Comparison of ENCODE assay signal across 17 cellular contexts in the genomic region with DNA sequence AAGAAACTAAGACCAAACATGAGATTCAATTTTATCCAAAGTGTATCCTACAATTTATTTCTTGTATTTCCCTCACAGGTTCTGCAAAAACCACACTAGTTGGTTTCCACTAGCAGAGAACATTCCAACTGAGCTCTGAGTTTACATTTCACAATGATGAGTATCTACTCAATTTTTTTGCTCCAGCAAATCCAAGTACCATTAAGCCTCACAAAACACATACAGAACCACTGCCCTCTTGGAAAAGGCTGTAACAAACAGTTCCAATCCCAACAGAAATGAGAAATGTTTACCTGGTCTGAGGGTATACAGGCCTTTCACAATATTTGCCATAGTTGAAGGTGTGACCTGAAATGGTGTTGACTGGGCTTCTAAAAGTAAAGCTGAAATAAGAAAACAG. TPM values are rescaled to one million over a fixed set of nuclear protein-coding genes. Genes with fewer than 3 reads are reported as not detected.
DNase-seq lines count a peak whose midpoint lies in the region; ATAC-seq and TF ChIP-seq lines count a peak whose summit lies in the region.
"Had no signal": no experiment of that assay in that cellular context is flagged by ENCODE, and none has a peak within 500 bp of the region (broad histone marks: within the 10 kb centered on the region; RNA-seq: fewer than 3 reads in every experiment).

No MANE protein-coding gene starts in this region.

- H3K4me1 ChIP-seq in fibroblast of lung (ENCODE audit: control insufficient read depth, extremely low read depth, insufficient read depth, low read length) = peaks cover 16% of the 10 kb centered on the region
- H3K4me1 ChIP-seq in naive thymus-derived CD4-positive, alpha-beta T cell (ENCODE audit: control insufficient read depth in 2 of 2, insufficient read depth in 2 of 2, low read length in 2 of 2) = peaks cover 15 to 23% of the 10 kb centered on the region in 2 donors
- no peaks in the 10 kb centered on the region for H3K4me1 ChIP-seq in endodermal cell (ENCODE audit: control insufficient read depth, insufficient read depth, low read length)

- peak overlapping the region in 4 of 10 donors; percentile 3 to 42 (median 14) for H3K4me3 Mint-ChIP-seq in naive thymus-derived CD4-positive, alpha-beta T cell
- H3K4me3 Mint-ChIP-seq in endodermal cell = no peak overlapping the region
- H3K4me3 Mint-ChIP-seq: activated CD4-positive, alpha-beta T cell treated with anti-CD3 and anti-CD28 coated beads for 36 hours; B cell had no signal

- H3K4me2 ChIP-seq in fibroblast of lung (ENCODE audit: extremely low read depth, insufficient read depth, low read length) = peak overlapping the region; percentile 77

- H3K9ac ChIP-seq in fibroblast of lung (ENCODE audit: insufficient read depth, low read length) (no peak overlapping the region), endodermal cell (ENCODE audit: extremely low read depth, low read length, poor library complexity, severe bottlenecking) (no peak overlapping the region)

- H3K36me3 Mint-ChIP-seq in naive thymus-derived CD4-positive, alpha-beta T cell = peaks cover 0 to 29% (median 10%) of the 10 kb centered on the region in 5 donors
- peaks cover 50% of the 10 kb centered on the region for H3K36me3 Mint-ChIP-seq in endodermal cell (ENCODE audit: low read depth)

- H3K9me3 ChIP-seq in fibroblast of lung (ENCODE audit: control insufficient read depth, insufficient read depth, low read depth, low read length) (no peaks in the 10 kb centered on the region), endodermal cell (ENCODE audit: control insufficient read depth, low read length) (peaks cover 5% of the 10 kb centered on the region)
- H3K9me3 ChIP-seq in naive thymus-derived CD4-positive, alpha-beta T cell (ENCODE audit: control insufficient read depth in 2 of 3, low read length in 3 of 3) = no peaks in the 10 kb centered on the region

- no peaks in the 10 kb centered on the region for H3K27me3 ChIP-seq in fibroblast of lung (ENCODE audit: control insufficient read depth, insufficient read depth, low read length)
- no peaks in the 10 kb centered on the region for H3K27me3 ChIP-seq in naive thymus-derived CD4-positive, alpha-beta T cell (ENCODE audit: control insufficient read depth in 2 of 2, insufficient read depth in 2 of 2, low read length in 2 of 2)
- H3K27me3 ChIP-seq in endodermal cell (ENCODE audit: control insufficient read depth, insufficient read depth, low read length, poor library complexity, severe bottlenecking) = no peaks in the 10 kb centered on the region
- H3K27me3 ChIP-seq: brain microvascular endothelial cell had no signal

- H3K27ac ChIP-seq in fibroblast of lung (ENCODE audit: insufficient read depth, low read length) (no peak overlapping the region), endodermal cell (ENCODE audit: low read depth, low read length) (no peak overlapping the region)
- H3K27ac ChIP-seq in naive thymus-derived CD4-positive, alpha-beta T cell (ENCODE audit: low read depth, low read length) = no peak overlapping the region
- H3K27ac ChIP-seq: brain microvascular endothelial cell had no signal

- TF ChIP-seq CTCF in fibroblast of lung (conservative IDR thresholded peaks at IDR 0.05 in 1 of 2, IDR thresholded peaks at IDR 0.05 in 1 of 2; ENCODE audit: low read depth in 1 of 2, low read length in 2 of 2) (no peak), endodermal cell (conservative IDR thresholded peaks at IDR 0.05) (no peak)

- DNase-seq in AG20443 (ENCODE audit: low spot score) (peak; percentile 24), M059J (ENCODE audit: low read depth) (peak; percentile 59), fibroblast of lung (ENCODE audit: low read depth in 2 of 2) (peak; percentile 77 to 79), endodermal cell (no peak), COLO668 (lab: John Stamatoyannopoulos, UW; ENCODE audit: unreplicated experiment) (no peak)
- DNase-seq in naive thymus-derived CD4-positive, alpha-beta T cell = no peak
- DNase-seq: activated CD4-positive, alpha-beta T cell treated with anti-CD3 and anti-CD28 coated beads for 36 hours; activated naive CD4-positive, alpha-beta T cell treated with Interleukin-2 at 50 U/mL for 16 hours; brain microvascular endothelial cell; NCI-H2081 treated with DMSO at 0.1 percent for 48 hours; NCI-H526; substantia nigra; T1000 had no signal

- H4K20me1 ChIP-seq in fibroblast of lung (ENCODE audit: control insufficient read depth, extremely low read depth, insufficient read depth, low read length) = no peaks in the 10 kb centered on the region

- H3K27me3 Mint-ChIP-seq in naive thymus-derived CD4-positive, alpha-beta T cell = no peaks in the 10 kb centered on the region
- no peaks in the 10 kb centered on the region for H3K27me3 Mint-ChIP-seq in endodermal cell (ENCODE audit: insufficient read depth)
- H3K27me3 Mint-ChIP-seq: B cell had no signal

- no peaks in the 10 kb centered on the region for H3K36me3 ChIP-seq in fibroblast of lung (ENCODE audit: control insufficient read depth, insufficient read depth, low read length)
- peaks cover 0 to 7% (median 0%) of the 10 kb centered on the region in 3 experiments for H3K36me3 ChIP-seq in naive thymus-derived CD4-positive, alpha-beta T cell (ENCODE audit: control insufficient read depth in 2 of 3, insufficient read depth in 3 of 3, low read length in 3 of 3)
- H3K36me3 ChIP-seq in endodermal cell (ENCODE audit: control insufficient read depth, insufficient read depth, low read length) = peaks cover 44% of the 10 kb centered on the region

- H3K9me3 Mint-ChIP-seq in naive thymus-derived CD4-positive, alpha-beta T cell = no peaks in the 10 kb centered on the region
- no peaks in the 10 kb centered on the region for H3K9me3 Mint-ChIP-seq in endodermal cell

- POLR2A ChIA-PET in naive thymus-derived CD4-positive, alpha-beta T cell (lab: Charles Lee) = interaction anchor here (0.6 to 1.0 kb wide), 4 partner anchors 9 to 37 kb away, joined by 3 to 4 read pairs (median 3); no protein-coding TSS in a partner anchor

- no peak for ATAC-seq in naive thymus-derived CD4-positive, alpha-beta T cell
- ATAC-seq in HG03469 (IDR thresholded peaks at IDR 0.05; ENCODE audit: unreplicated experiment) (no peak), GM18907 (IDR thresholded peaks at IDR 0.05; ENCODE audit: unreplicated experiment) (no peak)
- ATAC-seq: activated CD4-positive, alpha-beta T cell treated with anti-CD3 and anti-CD28 coated beads for 36 hours had no signal

- H3K79me2 ChIP-seq in fibroblast of lung (ENCODE audit: control insufficient read depth, insufficient read depth, low read length) = no peaks in the 10 kb centered on the region

- CTCF ChIA-PET in naive thymus-derived CD4-positive, alpha-beta T cell (lab: Charles Lee) = interaction anchor here (0.5 to 1.7 kb wide), 5 partner anchors 10 to 100 kb away, joined by 3 to 4 read pairs (median 3); no protein-coding TSS in a partner anchor

- intact Hi-C loops in naive thymus-derived CD4-positive, alpha-beta T cell (cut with micrococcal nuclease) = loop anchor here (5.0 to 10.0 kb wide), 3 partner anchors 810 to 962 kb away; partner anchors contain the start of gene BAG3 (in 1 of the 2)

- H3K4me1 Mint-ChIP-seq in naive thymus-derived CD4-positive, alpha-beta T cell = peaks cover 19 to 76% (median 60%) of the 10 kb centered on the region in 7 donors
- peaks cover 16% of the 10 kb centered on the region for H3K4me1 Mint-ChIP-seq in endodermal cell

- no peak overlapping the region for H2AFZ ChIP-seq in fibroblast of lung (ENCODE audit: low read length)

- H3K4me3 ChIP-seq in fibroblast of lung (replicated peaks in 1 of 4; ENCODE audit: control extremely low read depth in 1 of 4, insufficient read depth in 1 of 4, low read depth in 3 of 4, low read length in 4 of 4) = no peak overlapping the region
- no peak overlapping the region for H3K4me3 ChIP-seq in naive thymus-derived CD4-positive, alpha-beta T cell (ENCODE audit: low read length)
- no peak overlapping the region for H3K4me3 ChIP-seq in endodermal cell (ENCODE audit: low read length)
- H3K4me3 ChIP-seq: lung had no signal

- peak overlapping the region in 6 of 9 donors; percentile 60 to 84 (median 76) for H3K27ac Mint-ChIP-seq in naive thymus-derived CD4-positive, alpha-beta T cell
- no peak overlapping the region for H3K27ac Mint-ChIP-seq in endodermal cell
- H3K27ac Mint-ChIP-seq: activated CD4-positive, alpha-beta T cell treated with anti-CD3 and anti-CD28 coated beads for 36 hours; B cell had no signal

RNA-seq across cellular contexts. Expression of gene CACUL1, which starts 59.9 kb away (rescaled TPM):
- 23.2 and 33.7 TPM in 2 replicates for total RNA-seq in M059J (2014; rRNA removed; shearing (Covaris generic))
- total RNA-seq in fibroblast of lung (21.3 and 25.3 TPM in 2 replicates), endodermal cell (10 to 100 TPM; 37.5 to 38.9 TPM)
- polyA plus RNA-seq in fibroblast of lung = 12.0 and 15.7 TPM in 2 replicates
- polyA plus RNA-seq in fibroblast of lung (2012) = 12.9 and 15.7 TPM in 2 replicates
- polyA minus RNA-seq in fibroblast of lung (ENCODE audit: low replicate concordance) = 4.6 and 11.0 TPM in 2 replicates
- 10 to 100 TPM; 28.0 to 66.6 (median 34.3) TPM for total RNA-seq in naive thymus-derived CD4-positive, alpha-beta T cell
- 10 to 100 TPM; 20.0 to 24.1 TPM for polyA plus RNA-seq in naive thymus-derived CD4-positive, alpha-beta T cell
- 23.7 TPM for polyA plus RNA-seq in endodermal cell (2013, experiment 1 of 2)
- 23.1 TPM for polyA plus RNA-seq in endodermal cell (2013, experiment 2 of 2)

Comparison
In these comparisons a context has a peak if more than half of its experiments do, and no peak if none do; other contexts are left out.
1. DNase-seq: peak in AG20443 (single experiment), M059J (single experiment) and fibroblast of lung (2 of 2); none in naive thymus-derived CD4-positive, alpha-beta T cell (0 of 9), endodermal cell (single experiment) and COLO668 (single experiment).